9 cellular contexts compared by ENCODE assay signal in genomic region chr2:234308814-234309195, GRCh38.
DNase-seq lines count a peak whose midpoint lies in the region; ATAC-seq, FAIRE-seq and TF ChIP-seq lines count a peak whose summit lies in the region.
"Had no signal": no experiment of that assay in that cellular context is flagged by ENCODE, and none has a peak within 500 bp of the region (broad histone marks: within the 10 kb centered on the region; RNA-seq: fewer than 3 reads in every experiment).

No MANE protein-coding gene starts in this region.

- POLR2A ChIA-PET in HEK293T (lab: Yijun Ruan, JAX): no interaction called here

- H3K27me3 Mint-ChIP-seq in neural progenitor cell (ENCODE audit: insufficient read depth, low read depth): peaks cover 3% of the 10 kb centered on the region

- no peaks in the 10 kb centered on the region for H3K36me3 ChIP-seq in neural progenitor cell

- TF ChIP-seq CTCF in astrocyte of the cerebellum (IDR thresholded peaks at IDR 0.05; ENCODE audit: low read depth, low read length, missing control alignments): no peak
- TF ChIP-seq CTCF in neural progenitor cell (IDR thresholded peaks at IDR 0.05): no peak

- H4K20me1 ChIP-seq in neural progenitor cell (ENCODE audit: low read depth): no peaks in the 10 kb centered on the region

- H3K4me3 ChIP-seq in astrocyte of the cerebellum (ENCODE audit: low read depth, low read length) (no peak overlapping the region), neural progenitor cell (no peak overlapping the region)

- H3K27ac Mint-ChIP-seq in neural progenitor cell: no peak overlapping the region

- no peaks in the 10 kb centered on the region for H3K9me3 ChIP-seq in neural progenitor cell (ENCODE audit: low read depth)

- peaks cover 30% of the 10 kb centered on the region for H3K4me1 Mint-ChIP-seq in neural progenitor cell

- peaks cover 36% of the 10 kb centered on the region for H3K4me1 ChIP-seq in neural progenitor cell

- no peak overlapping the region for H3K27ac ChIP-seq in neural progenitor cell
- H3K27ac ChIP-seq: KMS-11 had no signal

- FAIRE-seq in RCC 7860 (lab: Jason Lieb, UNC): peak; percentile 99

- ATAC-seq in GM18498 (IDR thresholded peaks at IDR 0.05; ENCODE audit: unreplicated experiment): peak; percentile 92
- ATAC-seq in HG02798 (IDR thresholded peaks at IDR 0.05; ENCODE audit: poor library complexity, unreplicated experiment): peak; percentile 87

- no peaks in the 10 kb centered on the region for H3K27me3 ChIP-seq in neural progenitor cell

- peak; percentile 97 for DNase-seq in RCC 7860 (ENCODE audit: low spot score)
- DNase-seq in astrocyte of the cerebellum (ENCODE audit: low read depth): peak; percentile 43
- no peak for DNase-seq in neural progenitor cell (ENCODE audit: low spot score)
- no peak for DNase-seq in retina
- DNase-seq in ecto neural progenitor cell (ENCODE audit: low spot score): no peak
- no peak for DNase-seq in HEK293T (ENCODE audit: extremely low spot score)

- H3K9ac ChIP-seq in neural progenitor cell: no peak overlapping the region
- H3K9ac ChIP-seq: KMS-11 had no signal

- CTCF ChIA-PET in HEK293T (lab: Yijun Ruan, JAX): no interaction called here

- H3K4me3 Mint-ChIP-seq in neural progenitor cell: no peak overlapping the region

- no peaks in the 10 kb centered on the region for H3K79me2 ChIP-seq in neural progenitor cell (ENCODE audit: low read depth)

- H3F3A ChIP-seq in neural progenitor cell (ENCODE audit: low read depth): peaks cover 20% of the 10 kb centered on the region

- H3K4me2 ChIP-seq in neural progenitor cell: no peak overlapping the region
- H3K4me2 ChIP-seq: KMS-11 had no signal

- peak overlapping the region; percentile 52 for H2AFZ ChIP-seq in neural progenitor cell (replicated peaks)

- in situ Hi-C loops in astrocyte of the cerebellum (cut with HindIII; ENCODE audit: low sequenced_read_pairs): no loop called here

- H3K36me3 Mint-ChIP-seq in neural progenitor cell: no peaks in the 10 kb centered on the region

- peaks cover 2% of the 10 kb centered on the region for H3K9me3 Mint-ChIP-seq in neural progenitor cell

TF ChIP-seq in HEK293T, 16 proteins besides CTCF, POLR2A, EP300 and RAD21:
- TF ChIP-seq FOXA1 (IDR thresholded peaks at IDR 0.05) (no peak), FOXK2 (IDR thresholded peaks at IDR 0.05) (no peak), HDGF (IDR thresholded peaks at IDR 0.05; ENCODE audit: borderline replicate concordance) (no peak), CTBP1 (IDR thresholded peaks at IDR 0.05; ENCODE audit: borderline replicate concordance) (no peak), SP1 (IDR thresholded peaks at IDR 0.05) (no peak), LEF1 (IDR thresholded peaks at IDR 0.05; ENCODE audit: borderline replicate concordance) (no peak), NFRKB (IDR thresholded peaks at IDR 0.05) (no peak), PKNOX1 (IDR thresholded peaks at IDR 0.05) (no peak), SUZ12 (IDR thresholded peaks at IDR 0.05) (no peak), L3MBTL2 (conservative IDR thresholded peaks at IDR 0.05) (no peak), BHLHE40 (IDR thresholded peaks at IDR 0.05; ENCODE audit: borderline replicate concordance) (no peak), TARDBP (IDR thresholded peaks at IDR 0.05) (no peak)
TF ChIP-seq in HEK293T: peak in this region for 0.

Comparison
In these comparisons a context has a peak if more than half of its experiments do, and no peak if none do; other contexts are left out.
1. DNase-seq: peak in RCC 7860 (single experiment) and astrocyte of the cerebellum (single experiment); none in neural progenitor cell (single experiment), retina (single experiment), ecto neural progenitor cell (single experiment) and HEK293T (single experiment).